21 cellular contexts compared by ENCODE assay signal in the genomic region with DNA sequence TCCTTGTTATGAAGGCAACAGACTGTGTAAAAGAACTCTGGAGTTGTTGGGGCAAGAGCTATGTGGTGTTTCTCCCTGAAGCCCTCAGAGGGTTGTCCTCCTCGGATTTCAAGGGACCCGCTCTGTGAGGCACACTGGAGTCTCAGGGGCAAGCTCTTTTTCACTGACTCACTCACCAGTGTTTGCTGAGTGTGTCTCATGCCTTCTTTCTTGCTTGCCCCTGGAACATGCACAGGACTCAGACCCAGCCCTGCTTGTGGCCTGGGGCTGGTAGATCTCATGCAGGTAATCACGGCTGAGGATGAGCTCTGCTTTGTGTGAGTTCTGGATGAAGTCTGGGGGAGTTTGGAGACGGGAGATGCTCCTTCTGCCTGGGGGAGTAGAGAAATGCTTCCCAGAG.
"Had no signal": no experiment of that assay in that cellular context is flagged by ENCODE, and none has a peak within 500 bp of the region (broad histone marks: within the 10 kb centered on the region; RNA-seq: fewer than 3 reads in every experiment).

No MANE protein-coding gene starts in this region.

- H3K4me1 Mint-ChIP-seq: activated CD4-positive, alpha-beta T cell treated with anti-CD3 and anti-CD28 coated beads, Interleukin-2, amount 10 ng/mL, durations not matched to agents 7 days and 5 days; activated naive CD4-positive, alpha-beta T cell treated with anti-CD3 and anti-CD28 coated beads, Interleukin-2, amount 10 ng/mL, durations not matched to agents 7 days and 5 days; activated naive CD8-positive, alpha-beta T cell treated with anti-CD3 and anti-CD28 coated beads, Interleukin-2, amount 50 U/mL, for 24 hours had no signal

- H3K27ac Mint-ChIP-seq: activated CD4-positive, alpha-beta T cell treated with anti-CD3 and anti-CD28 coated beads, Interleukin-2, amount 10 ng/mL, durations not matched to agents 7 days and 5 days; activated CD8-positive, alpha-beta T cell treated with anti-CD3 and anti-CD28 coated beads, Interleukin-2, amount 10 ng/mL, durations not matched to agents 7 days and 5 days; activated naive CD4-positive, alpha-beta T cell treated with anti-CD3 and anti-CD28 coated beads, Interleukin-2, amount 10 ng/mL, durations not matched to agents 7 days and 5 days; activated naive CD8-positive, alpha-beta T cell treated with anti-CD3 and anti-CD28 coated beads, Interleukin-2, amount 50 U/mL, for 24 hours; progenitor cell of endocrine pancreas; stimulated activated memory B cell treated with anti-CD40 and anti-IgM and Interleukin-4, amounts not matched to agents 10 μg/mL and 1 μg/mL and 100 μg/mL, for 72 hours had no signal

- H3K4me3 ChIP-seq: hepatocyte, lung, right atrium auricular region, skin epidermis, testis had no signal

- H3K27ac ChIP-seq: brain microvascular endothelial cell, hepatocyte, right atrium auricular region, skin epidermis, testis had no signal

- H3K4me3 Mint-ChIP-seq: activated CD4-positive, alpha-beta T cell treated with anti-CD3 and anti-CD28 coated beads, Interleukin-2, amount 10 ng/mL, durations not matched to agents 7 days and 5 days; activated CD8-positive, alpha-beta T cell treated with anti-CD3 and anti-CD28 coated beads, Interleukin-2, amount 10 ng/mL, durations not matched to agents 7 days and 5 days; activated naive CD4-positive, alpha-beta T cell treated with anti-CD3 and anti-CD28 coated beads, Interleukin-2, amount 10 ng/mL, durations not matched to agents 7 days and 5 days; activated naive CD8-positive, alpha-beta T cell treated with anti-CD3 and anti-CD28 coated beads, Interleukin-2, amount 50 U/mL, for 24 hours; stimulated activated memory B cell treated with anti-CD40 and anti-IgM and Interleukin-4, amounts not matched to agents 10 μg/mL and 1 μg/mL and 100 μg/mL, for 72 hours had no signal

- H3K27me3 Mint-ChIP-seq: stimulated activated memory B cell treated with anti-CD40 and anti-IgM and Interleukin-4, amounts not matched to agents 10 μg/mL and 1 μg/mL and 100 μg/mL, for 72 hours had no signal

- DNase-seq: activated CD4-positive, alpha-beta T cell treated with anti-CD3 and anti-CD28 coated beads, Interleukin-2, amount 10 ng/mL, durations not matched to agents 7 days and 5 days; activated CD8-positive, alpha-beta T cell treated with anti-CD3 and anti-CD28 coated beads, Interleukin-2, amount 10 ng/mL, durations not matched to agents 7 days and 5 days; activated effector memory CD4-positive, alpha-beta T cell treated with Interleukin-2 at 50 U/mL for 16 hours; activated naive CD4-positive, alpha-beta T cell treated with anti-CD3 and anti-CD28 coated beads, Interleukin-2, amount 10 ng/mL, durations not matched to agents 7 days and 5 days; activated naive CD8-positive, alpha-beta T cell treated with anti-CD3 and anti-CD28 coated beads, Interleukin-2, amount 50 U/mL, for 24 hours; activated T-cell treated with anti-CD3 and anti-CD28 coated beads, Interleukin-2, amount 50 U/mL, for 48 hours; aorta; brain microvascular endothelial cell; cerebellar nuclear complex; effector CD4-positive, alpha-beta T cell; left colon; stimulated activated CD4-positive, alpha-beta T cell treated with anti-CD3 and anti-CD28 coated beads, Interleukin-4, amount 100 ng/mL, for 1 hour; T-helper 1 cell; T1000; testis had no signal

- ATAC-seq: activated CD8-positive, alpha-beta T cell treated with anti-CD3 and anti-CD28 coated beads, Interleukin-2, amount 10 ng/mL, durations not matched to agents 7 days and 5 days; activated naive CD8-positive, alpha-beta T cell treated with anti-CD3 and anti-CD28 coated beads, Interleukin-2, amount 50 U/mL, for 24 hours; left colon; stimulated activated memory B cell treated with anti-CD40 and anti-IgM and Interleukin-4, amounts not matched to agents 10 μg/mL and 1 μg/mL and 100 μg/mL, for 72 hours had no signal

- H3K9me3 Mint-ChIP-seq: activated CD4-positive, alpha-beta T cell treated with anti-CD3 and anti-CD28 coated beads, Interleukin-2, amount 10 ng/mL, durations not matched to agents 7 days and 5 days; activated naive CD4-positive, alpha-beta T cell treated with anti-CD3 and anti-CD28 coated beads, Interleukin-2, amount 10 ng/mL, durations not matched to agents 7 days and 5 days; activated naive CD8-positive, alpha-beta T cell treated with anti-CD3 and anti-CD28 coated beads, Interleukin-2, amount 50 U/mL, for 24 hours; stimulated activated memory B cell treated with anti-CD40 and anti-IgM and Interleukin-4, amounts not matched to agents 10 μg/mL and 1 μg/mL and 100 μg/mL, for 72 hours had no signal

- H3K9me3 ChIP-seq: right atrium auricular region, testis had no signal

- H3K36me3 Mint-ChIP-seq: activated naive CD4-positive, alpha-beta T cell treated with anti-CD3 and anti-CD28 coated beads, Interleukin-2, amount 10 ng/mL, durations not matched to agents 7 days and 5 days; stimulated activated memory B cell treated with anti-CD40 and anti-IgM and Interleukin-4, amounts not matched to agents 10 μg/mL and 1 μg/mL and 100 μg/mL, for 72 hours had no signal

- H3K36me3 ChIP-seq: brain microvascular endothelial cell, right atrium auricular region had no signal

- H3K4me1 ChIP-seq: right atrium auricular region had no signal

- H3K27me3 ChIP-seq: brain microvascular endothelial cell, hepatocyte, right atrium auricular region, testis had no signal
